8 cellular contexts compared by ENCODE assay signal in the genomic region with DNA sequence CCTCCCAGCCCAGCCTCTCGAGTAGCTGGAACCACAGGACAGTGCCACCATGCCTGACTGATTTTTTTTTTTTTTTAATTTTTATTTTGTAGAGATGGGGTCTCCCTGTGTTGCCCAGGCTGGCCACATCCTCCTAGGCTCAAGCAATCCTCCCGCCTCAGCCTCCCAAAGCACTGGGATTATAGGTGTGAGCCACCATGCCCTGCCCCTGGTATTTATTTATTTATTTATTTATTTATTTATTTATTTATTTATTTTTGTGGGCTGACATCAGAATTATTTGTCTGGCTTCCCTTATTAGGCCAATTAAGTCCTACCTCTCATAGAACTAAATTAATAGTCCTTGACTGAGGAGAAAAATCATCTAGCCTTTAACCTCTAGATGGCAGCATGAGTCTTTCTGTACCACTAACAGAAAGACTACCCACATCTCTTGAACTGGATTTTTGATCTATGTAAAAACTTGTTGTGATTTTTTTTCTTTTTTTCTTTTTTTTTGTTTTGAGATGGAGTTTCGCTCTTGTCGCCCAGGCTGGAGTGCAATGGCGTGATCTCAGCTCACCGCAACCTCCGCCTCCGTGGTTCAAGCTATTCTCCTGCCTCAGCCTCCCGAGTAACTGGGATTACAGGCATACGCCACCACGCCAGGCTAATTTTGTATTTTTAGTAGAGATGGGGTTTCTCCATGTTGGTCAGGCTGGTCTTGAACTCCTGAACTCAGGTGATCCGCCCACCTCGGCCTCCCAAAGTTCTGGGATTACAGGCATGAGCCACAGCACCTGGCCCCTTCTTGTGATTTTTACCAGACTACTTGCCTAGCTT. TPM values are rescaled to one million over a fixed set of nuclear protein-coding genes. Genes with fewer than 3 reads are reported as not detected.
DNase-seq lines count a peak whose midpoint lies in the region; ATAC-seq, FAIRE-seq and TF ChIP-seq lines count a peak whose summit lies in the region.
"Not testable (repeated sequence)": the region's sequence is repeated elsewhere in the genome, so short reads cannot be mapped to it uniquely, and the experiment has no call there.

No MANE protein-coding gene starts in this region.

- H3K4me3 ChIP-seq in bronchial epithelial cell (ENCODE audit: low read depth, low read length) = not testable (repeated sequence)

- DNase-seq in DMS79 (lab: John Stamatoyannopoulos, UW) = peak; percentile 41
- DNase-seq in HT-29 (ENCODE audit: low spot score) = peak; percentile 59
- DNase-seq in NCI-H2171 treated with DMSO at 0.1 percent for 48 hours (lab: John Stamatoyannopoulos, UW) = peak; percentile 71
- DNase-seq in bronchial epithelial cell (ENCODE audit: low read depth) = peak; percentile 58
- DNase-seq in left cardiac atrium, nephron progenitor cell: not testable (repeated sequence)
- peak; percentile 76 for DNase-seq in urothelium cell line (ENCODE audit: low spot score)

- ATAC-seq in SK-N-SH treated with all-trans-retinoic acid at 6 μM for 48 hours (peak; percentile 93), left cardiac atrium (peak; percentile 51 to 68)

- H3K4me3 Mint-ChIP-seq in nephron progenitor cell = not testable (repeated sequence)

- not testable (repeated sequence) for H3K9me3 Mint-ChIP-seq in nephron progenitor cell

- H3K27ac Mint-ChIP-seq in nephron progenitor cell = not testable (repeated sequence)

- not testable (repeated sequence) for H3K27me3 ChIP-seq in bronchial epithelial cell (ENCODE audit: control insufficient read depth, insufficient read depth, low read length)

- TF ChIP-seq CTCF in bronchial epithelial cell (IDR thresholded peaks at IDR 0.05; ENCODE audit: insufficient read depth, low read length, severe bottlenecking) (peak; percentile 48), nephron progenitor cell (IDR thresholded peaks at IDR 0.05) (peak; percentile 49)

- H3K4me1 Mint-ChIP-seq in nephron progenitor cell = not testable (repeated sequence)

- H3K36me3 Mint-ChIP-seq in nephron progenitor cell (ENCODE audit: low read depth) = peaks cover 28% of the 10 kb centered on the region

- H3K27me3 Mint-ChIP-seq in nephron progenitor cell (ENCODE audit: low read depth, poor library complexity) = not testable (repeated sequence)

- H3K36me3 ChIP-seq in bronchial epithelial cell (ENCODE audit: control insufficient read depth, insufficient read depth, low read length) = not testable (repeated sequence)

- intact Hi-C loops in left cardiac atrium (cut with DNase I) = loop anchor here (2.0 to 5.0 kb wide), 2 partner anchors 139 to 141 kb away; no protein-coding TSS in a partner anchor

- not testable (repeated sequence) for FAIRE-seq in bronchial epithelial cell (lab: Jason Lieb, UNC); urothelium cell line (lab: Jason Lieb, UNC)

RNA-seq across cellular contexts. Expression of a gene that starts 26.9 kb away (rescaled TPM):
- total RNA-seq in HT-29 (2014; rRNA removed; shearing (Covaris generic)) = 4.4 TPM in 2 replicates
- total RNA-seq in bronchial epithelial cell (7.9 and 8.4 TPM in 2 replicates), left cardiac atrium (1 to 10 TPM; 6.6 to 8.1 TPM)

RNA-seq across cellular contexts. Expression of a gene that starts 27.4 kb away (rescaled TPM):
- 4.3 and 4.5 TPM in 2 replicates for total RNA-seq in HT-29 (2014; rRNA removed; shearing (Covaris generic))
- 15.1 and 22.1 TPM in 2 replicates for total RNA-seq in bronchial epithelial cell
- 10 to 100 TPM; 29.2 to 33.3 TPM for total RNA-seq in left cardiac atrium
